8 cellular contexts compared by ENCODE assay signal in genomic region chr3:149152420-149152819, GRCh38. TPM values are rescaled to one million over a fixed set of nuclear protein-coding genes. Genes with fewer than 3 reads are reported as not detected.
A peak's percentile ranks its signal among the peaks of the same experiment; 100 is the strongest.
DNase-seq lines count a peak whose midpoint lies in the region; ATAC-seq, FAIRE-seq and TF ChIP-seq lines count a peak whose summit lies in the region.

No MANE protein-coding gene starts in this region.

- H3K4me3 ChIP-seq in bronchial epithelial cell (ENCODE audit: low read depth, low read length): no peak overlapping the region
- H3K4me3 ChIP-seq in testis: no peak overlapping the region

- no peak for TF ChIP-seq POLR2A in testis (IDR thresholded peaks at IDR 0.05)

- peaks cover 2% of the 10 kb centered on the region for H3K36me3 ChIP-seq in bronchial epithelial cell (ENCODE audit: control insufficient read depth, insufficient read depth, low read length)
- H3K36me3 ChIP-seq in testis (ENCODE audit: low read depth, missing control alignments): no peaks in the 10 kb centered on the region

- 78 to 85% methylated on average over 2 of the region's 2 CpGs for WGBS in testis, 2 donors

- H3K27me3 ChIP-seq in bronchial epithelial cell (ENCODE audit: control insufficient read depth, insufficient read depth, low read length) (no peaks in the 10 kb centered on the region), testis (no peaks in the 10 kb centered on the region)

- no peak for TF ChIP-seq CTCF in bronchial epithelial cell (IDR thresholded peaks at IDR 0.05; ENCODE audit: insufficient read depth, low read length, severe bottlenecking)
- no peak for TF ChIP-seq CTCF in testis (IDR thresholded peaks at IDR 0.05)

- H3K9me3 ChIP-seq in testis: no peaks in the 10 kb centered on the region

- ATAC-seq in GM19468 (IDR thresholded peaks at IDR 0.05; ENCODE audit: extremely low read depth, unreplicated experiment) (peak; percentile 90), HG03442 (IDR thresholded peaks at IDR 0.05; ENCODE audit: unreplicated experiment) (peak; percentile 98)

- H3K27ac ChIP-seq in testis: no peak overlapping the region

- H3K4me1 ChIP-seq in testis: peaks cover 3% of the 10 kb centered on the region

- DNase-seq in GF-D8 (lab: John Stamatoyannopoulos, UW) (peak; percentile 51), bronchial epithelial cell (ENCODE audit: low read depth) (peak; percentile 84), DMS 273 (lab: John Stamatoyannopoulos, UW; ENCODE audit: unreplicated experiment) (no peak), testis (no peak), SIG-M5 (lab: John Stamatoyannopoulos, UW) (no peak), NCI-H526 treated with DMSO at 0.1 percent for 48 hours (lab: John Stamatoyannopoulos, UW) (no peak)

- no peak for FAIRE-seq in bronchial epithelial cell (lab: Jason Lieb, UNC)

- intact Hi-C loops in testis (cut with DNase I; ENCODE audit: low total_unique reads): no loop called here

RNA-seq across cellular contexts. Expression of gene HPS3, which starts 23.0 kb away (rescaled TPM):
- total RNA-seq in bronchial epithelial cell (7.8 and 8.2 TPM in 2 replicates), testis (10 to 100 TPM; 25.8 to 27.8 TPM)
- polyA plus RNA-seq in testis (ENCODE audit: insufficient read depth, low read depth, low replicate concordance): 14.6 TPM

Comparison
In these comparisons a context has a peak if more than half of its experiments do, and no peak if none do; other contexts are left out.
1. DNase-seq: peak in GF-D8 (single experiment) and bronchial epithelial cell (single experiment); none in DMS 273 (single experiment), testis (single experiment), SIG-M5 (single experiment) and NCI-H526 treated with DMSO at 0.1 percent for 48 hours (single experiment).